Comparison of ENCODE assay signal across 1 cellular context in genomic region chr1:36382669-36383068, GRCh38.
TF ChIP-seq lines count a peak whose summit lies in the region.

No MANE protein-coding gene starts in this region.

TF ChIP-seq in HEK293, 187 proteins besides CTCF, POLR2A, EP300 and RAD21:
- TF ChIP-seq ZNF692 (tag by site-specific recombination; IDR thresholded peaks at IDR 0.05) (no peak), ZBTB17 (tag by site-specific recombination; IDR thresholded peaks at IDR 0.05) (0 out of 2 replicates have a peak, but pooled peaks have one; percentile 26)
